ENCODE assay signal across 1 cellular context in the genomic region with DNA sequence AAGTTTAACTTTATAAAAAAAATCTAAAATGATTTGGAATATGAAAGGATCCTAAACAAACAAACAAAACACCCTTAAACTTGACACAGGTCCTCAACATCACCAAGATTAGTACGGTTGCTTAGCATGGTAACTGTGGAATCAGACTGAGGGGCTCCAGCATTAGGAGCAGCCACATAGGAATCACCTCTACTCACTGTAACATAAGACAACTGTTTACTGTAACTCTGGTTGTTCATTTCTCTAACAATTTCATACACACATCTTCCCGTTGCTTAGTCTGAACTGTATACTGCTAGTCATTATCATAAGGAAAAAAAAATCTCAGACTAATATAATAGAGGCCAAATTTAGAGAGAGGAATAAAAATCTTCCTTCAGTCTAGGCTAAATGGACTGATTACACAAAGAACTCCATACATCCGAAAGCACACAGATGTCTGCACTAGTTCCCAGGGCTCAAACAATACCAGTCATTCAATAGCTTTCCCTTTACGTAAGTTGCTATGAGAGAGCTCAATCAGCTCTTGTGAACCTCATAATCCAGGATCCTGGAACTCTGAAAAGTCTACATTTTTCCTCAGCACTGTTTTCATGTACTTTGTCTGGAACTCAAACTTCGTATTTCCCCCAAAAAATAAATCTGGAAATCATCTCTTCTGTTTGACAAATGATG.
A peak's percentile ranks its signal among the peaks of the same experiment; 100 is the strongest.
TF ChIP-seq lines count a peak whose summit lies in the region.

No MANE protein-coding gene starts in this region.

TF ChIP-seq in HepG2, 621 proteins besides CTCF, POLR2A, EP300 and RAD21 (continued from another document and continues in another):
- TF ChIP-seq, protein P1, sequence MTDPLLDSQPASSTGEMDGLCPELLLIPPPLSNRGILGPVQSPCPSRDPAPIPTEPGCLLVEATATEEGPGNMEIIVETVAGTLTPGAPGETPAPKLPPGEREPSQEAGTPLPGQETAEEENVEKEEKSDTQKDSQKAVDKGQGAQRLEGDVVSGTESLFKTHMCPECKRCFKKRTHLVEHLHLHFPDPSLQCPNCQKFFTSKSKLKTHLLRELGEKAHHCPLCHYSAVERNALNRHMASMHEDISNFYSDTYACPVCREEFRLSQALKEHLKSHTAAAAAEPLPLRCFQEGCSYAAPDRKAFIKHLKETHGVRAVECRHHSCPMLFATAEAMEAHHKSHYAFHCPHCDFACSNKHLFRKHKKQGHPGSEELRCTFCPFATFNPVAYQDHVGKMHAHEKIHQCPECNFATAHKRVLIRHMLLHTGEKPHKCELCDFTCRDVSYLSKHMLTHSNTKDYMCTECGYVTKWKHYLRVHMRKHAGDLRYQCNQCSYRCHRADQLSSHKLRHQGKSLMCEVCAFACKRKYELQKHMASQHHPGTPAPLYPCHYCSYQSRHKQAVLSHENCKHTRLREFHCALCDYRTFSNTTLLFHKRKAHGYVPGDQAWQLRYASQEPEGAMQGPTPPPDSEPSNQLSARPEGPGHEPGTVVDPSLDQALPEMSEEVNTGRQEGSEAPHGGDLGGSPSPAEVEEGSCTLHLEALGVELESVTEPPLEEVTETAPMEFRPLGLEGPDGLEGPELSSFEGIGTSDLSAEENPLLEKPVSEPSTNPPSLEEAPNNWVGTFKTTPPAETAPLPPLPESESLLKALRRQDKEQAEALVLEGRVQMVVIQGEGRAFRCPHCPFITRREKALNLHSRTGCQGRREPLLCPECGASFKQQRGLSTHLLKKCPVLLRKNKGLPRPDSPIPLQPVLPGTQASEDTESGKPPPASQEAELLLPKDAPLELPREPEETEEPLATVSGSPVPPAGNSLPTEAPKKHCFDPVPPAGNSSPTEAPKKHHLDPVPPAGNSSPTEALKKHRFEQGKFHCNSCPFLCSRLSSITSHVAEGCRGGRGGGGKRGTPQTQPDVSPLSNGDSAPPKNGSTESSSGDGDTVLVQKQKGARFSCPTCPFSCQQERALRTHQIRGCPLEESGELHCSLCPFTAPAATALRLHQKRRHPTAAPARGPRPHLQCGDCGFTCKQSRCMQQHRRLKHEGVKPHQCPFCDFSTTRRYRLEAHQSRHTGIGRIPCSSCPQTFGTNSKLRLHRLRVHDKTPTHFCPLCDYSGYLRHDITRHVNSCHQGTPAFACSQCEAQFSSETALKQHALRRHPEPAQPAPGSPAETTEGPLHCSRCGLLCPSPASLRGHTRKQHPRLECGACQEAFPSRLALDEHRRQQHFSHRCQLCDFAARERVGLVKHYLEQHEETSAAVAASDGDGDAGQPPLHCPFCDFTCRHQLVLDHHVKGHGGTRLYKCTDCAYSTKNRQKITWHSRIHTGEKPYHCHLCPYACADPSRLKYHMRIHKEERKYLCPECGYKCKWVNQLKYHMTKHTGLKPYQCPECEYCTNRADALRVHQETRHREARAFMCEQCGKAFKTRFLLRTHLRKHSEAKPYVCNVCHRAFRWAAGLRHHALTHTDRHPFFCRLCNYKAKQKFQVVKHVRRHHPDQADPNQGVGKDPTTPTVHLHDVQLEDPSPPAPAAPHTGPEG (CRISPR knock-in tag; IDR thresholded peaks at IDR 0.05) = no peak
- TF ChIP-seq NCOR1 (IDR thresholded peaks at IDR 0.05; ENCODE audit: borderline replicate concordance, low read length) (peak; percentile 34; the same call in 1 of the 2 replicates), RAD51 (IDR thresholded peaks at IDR 0.05; ENCODE audit: borderline replicate concordance) (no peak), POGZ (CRISPR knock-in tag; IDR thresholded peaks at IDR 0.05) (0 out of 2 replicates have a peak, but pooled peaks have one; percentile 36), KLF9 (CRISPR knock-in tag; IDR thresholded peaks at IDR 0.05; ENCODE audit: low read depth) (no peak), ZNF20 (CRISPR knock-in tag; IDR thresholded peaks at IDR 0.05) (no peak), SOX5 (CRISPR knock-in tag; IDR thresholded peaks at IDR 0.05; ENCODE audit: borderline replicate concordance) (peak; percentile 81), CCDC6 (CRISPR knock-in tag; IDR thresholded peaks at IDR 0.05) (no peak), ZNF264 (CRISPR knock-in tag; IDR thresholded peaks at IDR 0.05) (no peak), SKI (IDR thresholded peaks at IDR 0.05; ENCODE audit: partially characterized antibody) (no peak), ZNF672 (CRISPR knock-in tag; IDR thresholded peaks at IDR 0.05) (no peak), ZNF7 (CRISPR knock-in tag; IDR thresholded peaks at IDR 0.05) (no peak), MTF1 (CRISPR knock-in tag; IDR thresholded peaks at IDR 0.05) (no peak), CC2D1A (CRISPR knock-in tag; IDR thresholded peaks at IDR 0.05) (no peak), ZNF766 (CRISPR knock-in tag; IDR thresholded peaks at IDR 0.05; ENCODE audit: borderline replicate concordance) (no peak), ADNP (CRISPR knock-in tag; IDR thresholded peaks at IDR 0.05) (no peak)
- TF ChIP-seq, protein P2, sequence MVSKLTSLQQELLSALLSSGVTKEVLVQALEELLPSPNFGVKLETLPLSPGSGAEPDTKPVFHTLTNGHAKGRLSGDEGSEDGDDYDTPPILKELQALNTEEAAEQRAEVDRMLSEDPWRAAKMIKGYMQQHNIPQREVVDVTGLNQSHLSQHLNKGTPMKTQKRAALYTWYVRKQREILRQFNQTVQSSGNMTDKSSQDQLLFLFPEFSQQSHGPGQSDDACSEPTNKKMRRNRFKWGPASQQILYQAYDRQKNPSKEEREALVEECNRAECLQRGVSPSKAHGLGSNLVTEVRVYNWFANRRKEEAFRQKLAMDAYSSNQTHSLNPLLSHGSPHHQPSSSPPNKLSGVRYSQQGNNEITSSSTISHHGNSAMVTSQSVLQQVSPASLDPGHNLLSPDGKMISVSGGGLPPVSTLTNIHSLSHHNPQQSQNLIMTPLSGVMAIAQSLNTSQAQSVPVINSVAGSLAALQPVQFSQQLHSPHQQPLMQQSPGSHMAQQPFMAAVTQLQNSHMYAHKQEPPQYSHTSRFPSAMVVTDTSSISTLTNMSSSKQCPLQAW (CRISPR knock-in tag; IDR thresholded peaks at IDR 0.05) = no peak
- TF ChIP-seq, protein P3, sequence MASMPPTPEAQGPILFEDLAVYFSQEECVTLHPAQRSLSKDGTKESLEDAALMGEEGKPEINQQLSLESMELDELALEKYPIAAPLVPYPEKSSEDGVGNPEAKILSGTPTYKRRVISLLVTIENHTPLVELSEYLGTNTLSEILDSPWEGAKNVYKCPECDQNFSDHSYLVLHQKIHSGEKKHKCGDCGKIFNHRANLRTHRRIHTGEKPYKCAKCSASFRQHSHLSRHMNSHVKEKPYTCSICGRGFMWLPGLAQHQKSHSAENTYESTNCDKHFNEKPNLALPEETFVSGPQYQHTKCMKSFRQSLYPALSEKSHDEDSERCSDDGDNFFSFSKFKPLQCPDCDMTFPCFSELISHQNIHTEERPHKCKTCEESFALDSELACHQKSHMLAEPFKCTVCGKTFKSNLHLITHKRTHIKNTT (CRISPR knock-in tag; IDR thresholded peaks at IDR 0.05) = no peak
- TF ChIP-seq, protein P4, sequence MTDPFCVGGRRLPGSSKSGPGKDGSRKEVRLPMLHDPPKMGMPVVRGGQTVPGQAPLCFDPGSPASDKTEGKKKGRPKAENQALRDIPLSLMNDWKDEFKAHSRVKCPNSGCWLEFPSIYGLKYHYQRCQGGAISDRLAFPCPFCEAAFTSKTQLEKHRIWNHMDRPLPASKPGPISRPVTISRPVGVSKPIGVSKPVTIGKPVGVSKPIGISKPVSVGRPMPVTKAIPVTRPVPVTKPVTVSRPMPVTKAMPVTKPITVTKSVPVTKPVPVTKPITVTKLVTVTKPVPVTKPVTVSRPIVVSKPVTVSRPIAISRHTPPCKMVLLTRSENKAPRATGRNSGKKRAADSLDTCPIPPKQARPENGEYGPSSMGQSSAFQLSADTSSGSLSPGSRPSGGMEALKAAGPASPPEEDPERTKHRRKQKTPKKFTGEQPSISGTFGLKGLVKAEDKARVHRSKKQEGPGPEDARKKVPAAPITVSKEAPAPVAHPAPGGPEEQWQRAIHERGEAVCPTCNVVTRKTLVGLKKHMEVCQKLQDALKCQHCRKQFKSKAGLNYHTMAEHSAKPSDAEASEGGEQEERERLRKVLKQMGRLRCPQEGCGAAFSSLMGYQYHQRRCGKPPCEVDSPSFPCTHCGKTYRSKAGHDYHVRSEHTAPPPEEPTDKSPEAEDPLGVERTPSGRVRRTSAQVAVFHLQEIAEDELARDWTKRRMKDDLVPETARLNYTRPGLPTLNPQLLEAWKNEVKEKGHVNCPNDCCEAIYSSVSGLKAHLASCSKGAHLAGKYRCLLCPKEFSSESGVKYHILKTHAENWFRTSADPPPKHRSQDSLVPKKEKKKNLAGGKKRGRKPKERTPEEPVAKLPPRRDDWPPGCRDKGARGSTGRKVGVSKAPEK (CRISPR knock-in tag; IDR thresholded peaks at IDR 0.05; ENCODE audit: borderline replicate concordance) = no peak
- TF ChIP-seq, protein P5, sequence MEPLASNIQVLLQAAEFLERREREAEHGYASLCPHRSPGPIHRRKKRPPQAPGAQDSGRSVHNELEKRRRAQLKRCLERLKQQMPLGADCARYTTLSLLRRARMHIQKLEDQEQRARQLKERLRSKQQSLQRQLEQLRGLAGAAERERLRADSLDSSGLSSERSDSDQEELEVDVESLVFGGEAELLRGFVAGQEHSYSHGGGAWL (CRISPR knock-in tag; IDR thresholded peaks at IDR 0.05) = no peak
- TF ChIP-seq, protein P6, sequence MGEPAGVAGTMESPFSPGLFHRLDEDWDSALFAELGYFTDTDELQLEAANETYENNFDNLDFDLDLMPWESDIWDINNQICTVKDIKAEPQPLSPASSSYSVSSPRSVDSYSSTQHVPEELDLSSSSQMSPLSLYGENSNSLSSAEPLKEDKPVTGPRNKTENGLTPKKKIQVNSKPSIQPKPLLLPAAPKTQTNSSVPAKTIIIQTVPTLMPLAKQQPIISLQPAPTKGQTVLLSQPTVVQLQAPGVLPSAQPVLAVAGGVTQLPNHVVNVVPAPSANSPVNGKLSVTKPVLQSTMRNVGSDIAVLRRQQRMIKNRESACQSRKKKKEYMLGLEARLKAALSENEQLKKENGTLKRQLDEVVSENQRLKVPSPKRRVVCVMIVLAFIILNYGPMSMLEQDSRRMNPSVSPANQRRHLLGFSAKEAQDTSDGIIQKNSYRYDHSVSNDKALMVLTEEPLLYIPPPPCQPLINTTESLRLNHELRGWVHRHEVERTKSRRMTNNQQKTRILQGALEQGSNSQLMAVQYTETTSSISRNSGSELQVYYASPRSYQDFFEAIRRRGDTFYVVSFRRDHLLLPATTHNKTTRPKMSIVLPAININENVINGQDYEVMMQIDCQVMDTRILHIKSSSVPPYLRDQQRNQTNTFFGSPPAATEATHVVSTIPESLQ (CRISPR knock-in tag; conservative IDR thresholded peaks at IDR 0.05) = no peak
- TF ChIP-seq, protein P7, sequence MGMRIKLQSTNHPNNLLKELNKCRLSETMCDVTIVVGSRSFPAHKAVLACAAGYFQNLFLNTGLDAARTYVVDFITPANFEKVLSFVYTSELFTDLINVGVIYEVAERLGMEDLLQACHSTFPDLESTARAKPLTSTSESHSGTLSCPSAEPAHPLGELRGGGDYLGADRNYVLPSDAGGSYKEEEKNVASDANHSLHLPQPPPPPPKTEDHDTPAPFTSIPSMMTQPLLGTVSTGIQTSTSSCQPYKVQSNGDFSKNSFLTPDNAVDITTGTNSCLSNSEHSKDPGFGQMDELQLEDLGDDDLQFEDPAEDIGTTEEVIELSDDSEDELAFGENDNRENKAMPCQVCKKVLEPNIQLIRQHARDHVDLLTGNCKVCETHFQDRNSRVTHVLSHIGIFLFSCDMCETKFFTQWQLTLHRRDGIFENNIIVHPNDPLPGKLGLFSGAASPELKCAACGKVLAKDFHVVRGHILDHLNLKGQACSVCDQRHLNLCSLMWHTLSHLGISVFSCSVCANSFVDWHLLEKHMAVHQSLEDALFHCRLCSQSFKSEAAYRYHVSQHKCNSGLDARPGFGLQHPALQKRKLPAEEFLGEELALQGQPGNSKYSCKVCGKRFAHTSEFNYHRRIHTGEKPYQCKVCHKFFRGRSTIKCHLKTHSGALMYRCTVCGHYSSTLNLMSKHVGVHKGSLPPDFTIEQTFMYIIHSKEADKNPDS (CRISPR knock-in tag; IDR thresholded peaks at IDR 0.05) = no peak
- TF ChIP-seq, protein P8, sequence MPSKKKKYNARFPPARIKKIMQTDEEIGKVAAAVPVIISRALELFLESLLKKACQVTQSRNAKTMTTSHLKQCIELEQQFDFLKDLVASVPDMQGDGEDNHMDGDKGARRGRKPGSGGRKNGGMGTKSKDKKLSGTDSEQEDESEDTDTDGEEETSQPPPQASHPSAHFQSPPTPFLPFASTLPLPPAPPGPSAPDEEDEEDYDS (CRISPR knock-in tag; IDR thresholded peaks at IDR 0.05) = peak; percentile 40; the same call in 1 of the 2 replicates
- TF ChIP-seq, protein P9, sequence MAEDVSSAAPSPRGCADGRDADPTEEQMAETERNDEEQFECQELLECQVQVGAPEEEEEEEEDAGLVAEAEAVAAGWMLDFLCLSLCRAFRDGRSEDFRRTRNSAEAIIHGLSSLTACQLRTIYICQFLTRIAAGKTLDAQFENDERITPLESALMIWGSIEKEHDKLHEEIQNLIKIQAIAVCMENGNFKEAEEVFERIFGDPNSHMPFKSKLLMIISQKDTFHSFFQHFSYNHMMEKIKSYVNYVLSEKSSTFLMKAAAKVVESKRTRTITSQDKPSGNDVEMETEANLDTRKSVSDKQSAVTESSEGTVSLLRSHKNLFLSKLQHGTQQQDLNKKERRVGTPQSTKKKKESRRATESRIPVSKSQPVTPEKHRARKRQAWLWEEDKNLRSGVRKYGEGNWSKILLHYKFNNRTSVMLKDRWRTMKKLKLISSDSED (CRISPR knock-in tag; IDR thresholded peaks at IDR 0.05) = no peak
- TF ChIP-seq, protein P10, sequence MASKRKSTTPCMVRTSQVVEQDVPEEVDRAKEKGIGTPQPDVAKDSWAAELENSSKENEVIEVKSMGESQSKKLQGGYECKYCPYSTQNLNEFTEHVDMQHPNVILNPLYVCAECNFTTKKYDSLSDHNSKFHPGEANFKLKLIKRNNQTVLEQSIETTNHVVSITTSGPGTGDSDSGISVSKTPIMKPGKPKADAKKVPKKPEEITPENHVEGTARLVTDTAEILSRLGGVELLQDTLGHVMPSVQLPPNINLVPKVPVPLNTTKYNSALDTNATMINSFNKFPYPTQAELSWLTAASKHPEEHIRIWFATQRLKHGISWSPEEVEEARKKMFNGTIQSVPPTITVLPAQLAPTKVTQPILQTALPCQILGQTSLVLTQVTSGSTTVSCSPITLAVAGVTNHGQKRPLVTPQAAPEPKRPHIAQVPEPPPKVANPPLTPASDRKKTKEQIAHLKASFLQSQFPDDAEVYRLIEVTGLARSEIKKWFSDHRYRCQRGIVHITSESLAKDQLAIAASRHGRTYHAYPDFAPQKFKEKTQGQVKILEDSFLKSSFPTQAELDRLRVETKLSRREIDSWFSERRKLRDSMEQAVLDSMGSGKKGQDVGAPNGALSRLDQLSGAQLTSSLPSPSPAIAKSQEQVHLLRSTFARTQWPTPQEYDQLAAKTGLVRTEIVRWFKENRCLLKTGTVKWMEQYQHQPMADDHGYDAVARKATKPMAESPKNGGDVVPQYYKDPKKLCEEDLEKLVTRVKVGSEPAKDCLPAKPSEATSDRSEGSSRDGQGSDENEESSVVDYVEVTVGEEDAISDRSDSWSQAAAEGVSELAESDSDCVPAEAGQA (IDR thresholded peaks at IDR 0.05; ENCODE audit: low read depth) = no peak
- TF ChIP-seq, protein P10 (CRISPR knock-in tag; IDR thresholded peaks at IDR 0.05; ENCODE audit: borderline replicate concordance) = no peak
